Comparison of ENCODE assay signal across 15 cellular contexts in the genomic region with DNA sequence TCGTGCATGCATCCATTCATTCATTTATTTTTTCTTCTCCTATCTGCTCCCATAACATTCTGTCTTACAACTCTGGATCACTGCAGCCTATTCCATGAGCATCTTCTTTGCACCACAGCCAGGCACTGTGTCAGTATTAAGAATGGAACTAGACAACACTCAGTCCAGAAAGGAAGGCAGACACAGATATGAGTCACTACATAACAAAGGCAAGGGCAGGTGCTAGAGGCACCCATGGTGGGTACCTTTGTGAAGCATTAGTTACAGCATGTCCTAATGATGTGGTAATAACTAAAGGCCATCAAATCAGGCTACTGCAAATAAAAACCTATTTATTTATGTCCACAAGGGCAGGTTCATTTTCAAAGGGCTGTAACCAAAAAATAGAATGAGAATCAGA. TPM values are rescaled to one million over a fixed set of nuclear protein-coding genes. Genes with fewer than 3 reads are reported as not detected.
A peak's percentile ranks its signal among the peaks of the same experiment; 100 is the strongest.
DNase-seq lines count a peak whose midpoint lies in the region; ATAC-seq and TF ChIP-seq lines count a peak whose summit lies in the region.
"Had no signal": no experiment of that assay in that cellular context is flagged by ENCODE, and none has a peak within 500 bp of the region (broad histone marks: within the 10 kb centered on the region; RNA-seq: fewer than 3 reads in every experiment).

No MANE protein-coding gene starts in this region.

- peaks cover 7% of the 10 kb centered on the region for H3K9me3 Mint-ChIP-seq in progenitor cell of endocrine pancreas (ENCODE audit: low read depth)
- H3K9me3 Mint-ChIP-seq: activated naive CD4-positive, alpha-beta T cell treated with anti-CD3 and anti-CD28 coated beads, Interleukin-2, amount 50 U/mL, for 24 hours had no signal

- peak; percentile 75 for DNase-seq in mammary epithelial cell
- no peak for DNase-seq in progenitor cell of endocrine pancreas (ENCODE audit: low spot score, unreplicated experiment)
- DNase-seq in A673 (ENCODE audit: low spot score): no peak
- no peak for DNase-seq in HT-29 (ENCODE audit: low spot score)
- DNase-seq: activated B cell treated with CpG ODN at 0.5 μM for 24 hours; activated CD8-positive, alpha-beta memory T cell treated with anti-CD3 and anti-CD28 coated beads, Interleukin-2, amount 50 U/mL, for 4 hours; CD4-positive, alpha-beta memory T cell; KG1 had no signal

- no peak overlapping the region for H3K27ac Mint-ChIP-seq in progenitor cell of endocrine pancreas
- H3K27ac Mint-ChIP-seq: activated B cell treated with CpG ODN at 0.5 μM for 24 hours; activated naive CD4-positive, alpha-beta T cell treated with anti-CD3 and anti-CD28 coated beads, Interleukin-2, amount 50 U/mL, for 24 hours; CD4-positive, alpha-beta memory T cell had no signal

- TF ChIP-seq CTCF in mammary epithelial cell (conservative IDR thresholded peaks at IDR 0.05 in 1 of 2, IDR thresholded peaks at IDR 0.05 in 1 of 2; ENCODE audit: extremely low read depth in 1 of 2, insufficient read depth in 1 of 2, low read depth in 1 of 2, low read length in 2 of 2) (no peak), progenitor cell of endocrine pancreas (IDR thresholded peaks at IDR 0.05; ENCODE audit: unreplicated experiment) (no peak), A673 (conservative IDR thresholded peaks at IDR 0.05; ENCODE audit: low read depth, low read length) (no peak)

- H3K4me3 Mint-ChIP-seq in progenitor cell of endocrine pancreas (ENCODE audit: low read depth): no peak overlapping the region
- H3K4me3 Mint-ChIP-seq: activated B cell treated with CpG ODN at 0.5 μM for 24 hours; activated naive CD4-positive, alpha-beta T cell treated with anti-CD3 and anti-CD28 coated beads, Interleukin-2, amount 50 U/mL, for 24 hours; CD4-positive, alpha-beta memory T cell; neural progenitor cell had no signal

- H3K4me1 Mint-ChIP-seq in progenitor cell of endocrine pancreas (ENCODE audit: low read depth): peaks cover 9% of the 10 kb centered on the region
- H3K4me1 Mint-ChIP-seq: activated B cell treated with CpG ODN at 0.5 μM for 24 hours; activated naive CD4-positive, alpha-beta T cell treated with anti-CD3 and anti-CD28 coated beads, Interleukin-2, amount 50 U/mL, for 24 hours; CD4-positive, alpha-beta memory T cell had no signal

- H3K9ac ChIP-seq in mammary epithelial cell (ENCODE audit: insufficient read depth, low read length) (no peak overlapping the region), skeletal muscle satellite cell (ENCODE audit: low read depth, low read length) (no peak overlapping the region)
- H3K9ac ChIP-seq: neural progenitor cell had no signal

- in situ Hi-C loops in mammary epithelial cell (cut with MboI; ENCODE audit: low sequenced_read_pairs in 2 of 2): no loop called here

- H3K4me3 ChIP-seq in mammary epithelial cell (replicated peaks in 1 of 3; ENCODE audit: insufficient read depth in 1 of 3, low read depth in 2 of 3, low read length in 3 of 3): no peak overlapping the region
- no peak overlapping the region for H3K4me3 ChIP-seq in skeletal muscle satellite cell (ENCODE audit: low read length)
- no peak overlapping the region for H3K4me3 ChIP-seq in A673 (ENCODE audit: low read depth, low read length, poor library complexity, severe bottlenecking)
- H3K4me3 ChIP-seq: neural progenitor cell had no signal

- H3K27ac ChIP-seq in mammary epithelial cell (ENCODE audit: insufficient read depth, low read depth, low read length): no peak overlapping the region
- H3K27ac ChIP-seq in A673 (ENCODE audit: low read depth, low read length, poor library complexity, severe bottlenecking): no peak overlapping the region
- H3K27ac ChIP-seq: neural progenitor cell had no signal

- H3K9me3 ChIP-seq in mammary epithelial cell (replicated peaks; ENCODE audit: insufficient read depth, low read length) (no peaks in the 10 kb centered on the region), skeletal muscle satellite cell (replicated peaks; ENCODE audit: low read length) (no peaks in the 10 kb centered on the region), A673 (ENCODE audit: low read depth, low read length, poor library complexity, severe bottlenecking) (no peaks in the 10 kb centered on the region)

- peaks cover 10% of the 10 kb centered on the region for H3K36me3 Mint-ChIP-seq in progenitor cell of endocrine pancreas (ENCODE audit: insufficient read depth)
- H3K36me3 Mint-ChIP-seq: activated naive CD4-positive, alpha-beta T cell treated with anti-CD3 and anti-CD28 coated beads, Interleukin-2, amount 50 U/mL, for 24 hours; CD4-positive, alpha-beta memory T cell had no signal

- dilution Hi-C loops in mammary epithelial cell (cut with HindIII; ENCODE audit: low sequenced_read_pairs): no loop called here

- H3K79me2 ChIP-seq in mammary epithelial cell (ENCODE audit: insufficient read depth, low read length): peaks cover 55% of the 10 kb centered on the region

- H4K20me1 ChIP-seq in mammary epithelial cell (ENCODE audit: insufficient read depth, low read length): no peaks in the 10 kb centered on the region

- H2AFZ ChIP-seq in mammary epithelial cell (ENCODE audit: low read depth, low read length): no peak overlapping the region
- H2AFZ ChIP-seq: neural progenitor cell had no signal

- WGBS in mammary epithelial cell (ENCODE audit: low coverage, missing lambda C conversion rate): 100% methylated on average over 1 of the region's 1 CpG

- CTCF ChIA-PET in mammary epithelial cell (lab: Charles Lee; ENCODE audit: low non-redundant PET) (no interaction called here), A673 (lab: Charles Lee) (no interaction called here)

- H3K4me1 ChIP-seq in mammary epithelial cell (ENCODE audit: insufficient read depth, low read length) (peaks cover 55% of the 10 kb centered on the region), skeletal muscle satellite cell (ENCODE audit: control insufficient read depth, insufficient read depth, low read length) (peaks cover 36% of the 10 kb centered on the region), A673 (ENCODE audit: insufficient read depth, low read length, poor library complexity, severe bottlenecking) (no peaks in the 10 kb centered on the region)

- no peaks in the 10 kb centered on the region for H3K36me3 ChIP-seq in mammary epithelial cell (ENCODE audit: insufficient read depth, low read length)
- no peaks in the 10 kb centered on the region for H3K36me3 ChIP-seq in skeletal muscle satellite cell (ENCODE audit: insufficient read depth, low read length)
- no peaks in the 10 kb centered on the region for H3K36me3 ChIP-seq in A673 (ENCODE audit: insufficient read depth, low read length, poor library complexity, severe bottlenecking)
- H3K36me3 ChIP-seq: neural progenitor cell had no signal

- intact Hi-C loops in mammary epithelial cell (cut with micrococcal nuclease): no loop called here
- intact Hi-C loops in A673 (cut with micrococcal nuclease; ENCODE audit: unreplicated experiment): no loop called here

- ATAC-seq in GM21423 (IDR thresholded peaks at IDR 0.05; ENCODE audit: unreplicated experiment): peak; percentile 52
- peak; percentile 53 for ATAC-seq in HG03342 (IDR thresholded peaks at IDR 0.05; ENCODE audit: unreplicated experiment)
- ATAC-seq: HCT116 had no signal

- no TSS peak for BruUV-seq in mammary epithelial cell (replicated peaks; lab: Mats Ljungman, UMichigan)
- BruUV-seq in A673 (replicated peaks; lab: Mats Ljungman, UMichigan): no TSS peak

- no peaks in the 10 kb centered on the region for H3K27me3 Mint-ChIP-seq in progenitor cell of endocrine pancreas
- H3K27me3 Mint-ChIP-seq: activated naive CD4-positive, alpha-beta T cell treated with anti-CD3 and anti-CD28 coated beads, Interleukin-2, amount 50 U/mL, for 24 hours had no signal

- POLR2A ChIA-PET in A673 (lab: Charles Lee; ENCODE audit: low non-redundant PET): no interaction called here

- H3K27me3 ChIP-seq in mammary epithelial cell (ENCODE audit: insufficient read depth, low read length) (no peaks in the 10 kb centered on the region), skeletal muscle satellite cell (ENCODE audit: control insufficient read depth, insufficient read depth, low read length) (no peaks in the 10 kb centered on the region), A673 (replicated peaks; ENCODE audit: insufficient read depth, low read depth, low read length, poor library complexity) (no peaks in the 10 kb centered on the region)
- H3K27me3 ChIP-seq: neural progenitor cell had no signal

- H3K4me2 ChIP-seq in mammary epithelial cell (ENCODE audit: insufficient read depth, low read depth, low read length) (peak overlapping the region; percentile 51), skeletal muscle satellite cell (ENCODE audit: low read length) (peak overlapping the region; percentile 50)
- H3K4me2 ChIP-seq: neural progenitor cell had no signal

RNA-seq across cellular contexts. Expression of a gene that starts 28.1 kb away (rescaled TPM):
- total RNA-seq in mammary epithelial cell (10 to 100 TPM in 1 of 2 donors, 1 to 10 TPM in 1; 4.8 to 26.5 TPM), progenitor cell of endocrine pancreas (105 and 117 TPM in 2 replicates), A673 (2021) (0.11 and 0.68 TPM in 2 replicates)
- 10.1 TPM for polyA plus RNA-seq in mammary epithelial cell
- polyA minus RNA-seq in mammary epithelial cell: 27.4 TPM
- total RNA-seq in skeletal muscle satellite cell (2012; rRNA removed): 5.6 and 15.7 TPM in 2 replicates
- not detected in 2 replicates for total RNA-seq in HT-29 (2014; rRNA removed; shearing (Covaris generic))
- total RNA-seq: lung microvascular endothelial cell had no signal
